ENCODE assay signal across 8 cellular contexts in genomic region chr18:13608024-13608562, GRCh38.
DNase-seq lines count a peak whose midpoint lies in the region; ATAC-seq and TF ChIP-seq lines count a peak whose summit lies in the region.
"Not testable (repeated sequence)": the region's sequence is repeated elsewhere in the genome, so short reads cannot be mapped to it uniquely, and the experiment has no call there.

No MANE protein-coding gene starts in this region.

- H3K27me3 Mint-ChIP-seq in CD4-positive, alpha-beta T cell; IgD-negative memory B cell; activated CD4-positive, alpha-beta T cell treated with anti-CD3 and anti-CD28 coated beads for 36 hours; activated T-cell treated with anti-CD3 and anti-CD28 coated beads, Interleukin-2, amount 50 U/mL, for 72 hours (ENCODE audit: low read depth): not testable (repeated sequence)

- not testable (repeated sequence) for TF ChIP-seq CTCF in CD4-positive, alpha-beta T cell (IDR thresholded peaks at IDR 0.05); SU-DHL-6 (IDR thresholded peaks at IDR 0.05; ENCODE audit: insufficient read depth, low read length, poor library complexity, severe bottlenecking); spleen (IDR thresholded peaks at IDR 0.05 in 8 of 11, conservative IDR thresholded peaks at IDR 0.05 in 3 of 11); upper lobe of right lung (IDR thresholded peaks at IDR 0.05)

- H3K4me1 Mint-ChIP-seq in CD4-positive, alpha-beta T cell (ENCODE audit: low read depth), result peaks cover 50% of the 10 kb centered on the region
- peaks cover 28 to 35% (median 31%) of the 10 kb centered on the region in 3 donors for H3K4me1 Mint-ChIP-seq in IgD-negative memory B cell
- H3K4me1 Mint-ChIP-seq in activated CD4-positive, alpha-beta T cell treated with anti-CD3 and anti-CD28 coated beads for 36 hours, result peaks cover 49% of the 10 kb centered on the region
- H3K4me1 Mint-ChIP-seq in activated T-cell treated with anti-CD3 and anti-CD28 coated beads, Interleukin-2, amount 50 U/mL, for 72 hours (ENCODE audit: low read depth), result peaks cover 53% of the 10 kb centered on the region

- H3K9me3 Mint-ChIP-seq in CD4-positive, alpha-beta T cell; IgD-negative memory B cell; activated CD4-positive, alpha-beta T cell treated with anti-CD3 and anti-CD28 coated beads for 36 hours (ENCODE audit: low read depth); activated T-cell treated with anti-CD3 and anti-CD28 coated beads, Interleukin-2, amount 50 U/mL, for 72 hours: not testable (repeated sequence)

- not testable (repeated sequence) for H3K27ac ChIP-seq in CD4-positive, alpha-beta T cell (ENCODE audit: low read depth, low read length); effector memory CD4-positive, alpha-beta T cell (ENCODE audit: insufficient read depth, low read length, poor library complexity, severe bottlenecking); upper lobe of right lung
- H3K27ac ChIP-seq in SU-DHL-6 (ENCODE audit: low read depth, low read length), result peak overlapping the region; percentile 19; the same call in 1 of the 2 replicates
- peak overlapping the region in 1 of 8 donors; percentile 23 for H3K27ac ChIP-seq in spleen

- H2AFZ ChIP-seq in SU-DHL-6 (ENCODE audit: low read depth, low read length, severe bottlenecking), result not testable (repeated sequence)

- H3K4me3 Mint-ChIP-seq in CD4-positive, alpha-beta T cell, result peak overlapping the region; percentile 64
- peak overlapping the region in 3 of 4 donors; percentile 31 to 66 (median 56) for H3K4me3 Mint-ChIP-seq in IgD-negative memory B cell
- peak overlapping the region; percentile 36 for H3K4me3 Mint-ChIP-seq in activated CD4-positive, alpha-beta T cell treated with anti-CD3 and anti-CD28 coated beads for 36 hours
- peak overlapping the region in 1 of 2 donors; percentile 84 for H3K4me3 Mint-ChIP-seq in activated T-cell treated with anti-CD3 and anti-CD28 coated beads, Interleukin-2, amount 50 U/mL, for 72 hours

- not testable (repeated sequence) for H3K9me3 ChIP-seq in CD4-positive, alpha-beta T cell (ENCODE audit: control insufficient read depth, low read length); SU-DHL-6 (ENCODE audit: insufficient read depth, low read length); effector memory CD4-positive, alpha-beta T cell (ENCODE audit: control insufficient read depth, low read length); spleen; upper lobe of right lung

- TF ChIP-seq POLR2A in spleen (IDR thresholded peaks at IDR 0.05), result not testable (repeated sequence)

- H3K4me1 ChIP-seq in effector memory CD4-positive, alpha-beta T cell (ENCODE audit: control insufficient read depth, insufficient read depth, low read length, poor library complexity, severe bottlenecking), result peaks cover 18% of the 10 kb centered on the region
- H3K4me1 ChIP-seq in spleen, result peaks cover 10 to 53% (median 44%) of the 10 kb centered on the region in 6 donors
- not testable (repeated sequence) for H3K4me1 ChIP-seq in upper lobe of right lung

- DNase-seq in CD4-positive, alpha-beta T cell, result peak in 2 of 10 experiments; percentile 19 to 37
- DNase-seq in activated CD4-positive, alpha-beta T cell treated with anti-CD3 and anti-CD28 coated beads for 36 hours, result peak; percentile 33
- peak; percentile 34 for DNase-seq in activated T-cell treated with anti-CD3 and anti-CD28 coated beads, Interleukin-2, amount 50 U/mL, for 72 hours
- DNase-seq in effector memory CD4-positive, alpha-beta T cell, result peak in 2 of 3 donors; percentile 20 to 34
- DNase-seq in spleen, result peak; percentile 76
- DNase-seq in upper lobe of right lung, result peak; percentile 62

- intact Hi-C loops in CD4-positive, alpha-beta T cell (cut with DNase I, micrococcal nuclease); activated CD4-positive, alpha-beta T cell treated with anti-CD3 and anti-CD28 coated beads for 36 hours (cut with DNase I, micrococcal nuclease); spleen (cut with DNase I; ENCODE audit: low total_unique reads); upper lobe of right lung (cut with DNase I): not testable (repeated sequence)

- H3K79me2 ChIP-seq in SU-DHL-6 (ENCODE audit: insufficient read depth, low read length), result not testable (repeated sequence)

- WGBS in spleen, 5 donors, result 49 to 62% (median 50%) methylated on average over 10 of the region's 10 CpGs

- peak overlapping the region; percentile 76 for H3K27ac Mint-ChIP-seq in CD4-positive, alpha-beta T cell
- H3K27ac Mint-ChIP-seq in IgD-negative memory B cell, result peak overlapping the region; percentile 31 to 86 (median 59)
- H3K27ac Mint-ChIP-seq in activated CD4-positive, alpha-beta T cell treated with anti-CD3 and anti-CD28 coated beads for 36 hours, result peak overlapping the region; percentile 13
- H3K27ac Mint-ChIP-seq in activated T-cell treated with anti-CD3 and anti-CD28 coated beads, Interleukin-2, amount 50 U/mL, for 72 hours, result peak overlapping the region; percentile 31

- peak overlapping the region; percentile 21 for H3K4me2 ChIP-seq in SU-DHL-6 (ENCODE audit: low read depth, low read length, poor library complexity, severe bottlenecking)

- H3K4me3 ChIP-seq in SU-DHL-6 (ENCODE audit: insufficient read depth, low read length, poor library complexity, severe bottlenecking); effector memory CD4-positive, alpha-beta T cell (ENCODE audit: insufficient read depth, low read depth, low read length, poor library complexity, severe bottlenecking); spleen; upper lobe of right lung: not testable (repeated sequence)

- not testable (repeated sequence) for H3K9ac ChIP-seq in SU-DHL-6 (ENCODE audit: low read length)

- POLR2A ChIA-PET in CD4-positive, alpha-beta T cell (lab: Charles Lee), result interaction anchor here (0.9 kb wide), 1 partner anchor 144 kb away, joined by 3 read pairs; no protein-coding TSS in a partner anchor
- POLR2A ChIA-PET in activated CD4-positive, alpha-beta T cell treated with anti-CD3 and anti-CD28 coated beads for 36 hours (lab: Charles Lee), result interaction anchor here (0.8 to 1.2 kb wide), 2 partner anchors 9 to 41 kb away, joined by 4 read pairs; no protein-coding TSS in a partner anchor

- CTCF ChIA-PET in CD4-positive, alpha-beta T cell (lab: Charles Lee), result not testable (repeated sequence)
- CTCF ChIA-PET in activated CD4-positive, alpha-beta T cell treated with anti-CD3 and anti-CD28 coated beads for 36 hours (lab: Charles Lee), result interaction anchor here (0.8 to 2.5 kb wide), 5 partner anchors 10 to 50 kb away, joined by 3 to 12 read pairs (median 3); no protein-coding TSS in a partner anchor

- peaks cover 14% of the 10 kb centered on the region for H3F3A ChIP-seq in SU-DHL-6 (ENCODE audit: insufficient read depth)

- not testable (repeated sequence) for H3K36me3 ChIP-seq in SU-DHL-6 (ENCODE audit: low read length); effector memory CD4-positive, alpha-beta T cell (ENCODE audit: control insufficient read depth, insufficient read depth, low read length); spleen; upper lobe of right lung

- H3K9me2 ChIP-seq in SU-DHL-6 (replicated peaks; ENCODE audit: insufficient read depth, low read length), result not testable (repeated sequence)

- H4K20me1 ChIP-seq in SU-DHL-6 (ENCODE audit: low read depth, low read length), result not testable (repeated sequence)

- not testable (repeated sequence) for H3K36me3 Mint-ChIP-seq in CD4-positive, alpha-beta T cell (ENCODE audit: low read depth); IgD-negative memory B cell; activated CD4-positive, alpha-beta T cell treated with anti-CD3 and anti-CD28 coated beads for 36 hours (ENCODE audit: low read depth); activated T-cell treated with anti-CD3 and anti-CD28 coated beads, Interleukin-2, amount 50 U/mL, for 72 hours (ENCODE audit: insufficient read depth in 2 of 2)

- not testable (repeated sequence) for H3K27me3 ChIP-seq in CD4-positive, alpha-beta T cell (ENCODE audit: control insufficient read depth, insufficient read depth, low read length); SU-DHL-6 (ENCODE audit: low read length); effector memory CD4-positive, alpha-beta T cell (replicated peaks; ENCODE audit: control insufficient read depth, insufficient read depth, low read length, poor library complexity, severe bottlenecking); upper lobe of right lung
- peaks cover 0 to 11% (median 0%) of the 10 kb centered on the region in 7 donors for H3K27me3 ChIP-seq in spleen (replicated peaks in 1 of 7)

- not testable (repeated sequence) for ATAC-seq in CD4-positive, alpha-beta T cell (ENCODE audit: poor library complexity); activated CD4-positive, alpha-beta T cell treated with anti-CD3 and anti-CD28 coated beads for 36 hours; upper lobe of right lung
- ATAC-seq in activated T-cell treated with anti-CD3 and anti-CD28 coated beads, Interleukin-2, amount 50 U/mL, for 72 hours (replicated peaks in 1 of 2), result peak in 1 of 2 donors; percentile 11

Comparison
In these comparisons a context has a peak if more than half of its experiments do, and no peak if none do; other contexts are left out.
1. H3K27ac Mint-ChIP-seq: peak in every context shown above with its lines; median percentile 76 in CD4-positive, alpha-beta T cell; 59 in IgD-negative memory B cell; 31 in activated T-cell treated with anti-CD3 and anti-CD28 coated beads, Interleukin-2, amount 50 U/mL, for 72 hours; 13 in activated CD4-positive, alpha-beta T cell treated with anti-CD3 and anti-CD28 coated beads for 36 hours.